ENCODE assay signal across 12 cellular contexts in the genomic region with DNA sequence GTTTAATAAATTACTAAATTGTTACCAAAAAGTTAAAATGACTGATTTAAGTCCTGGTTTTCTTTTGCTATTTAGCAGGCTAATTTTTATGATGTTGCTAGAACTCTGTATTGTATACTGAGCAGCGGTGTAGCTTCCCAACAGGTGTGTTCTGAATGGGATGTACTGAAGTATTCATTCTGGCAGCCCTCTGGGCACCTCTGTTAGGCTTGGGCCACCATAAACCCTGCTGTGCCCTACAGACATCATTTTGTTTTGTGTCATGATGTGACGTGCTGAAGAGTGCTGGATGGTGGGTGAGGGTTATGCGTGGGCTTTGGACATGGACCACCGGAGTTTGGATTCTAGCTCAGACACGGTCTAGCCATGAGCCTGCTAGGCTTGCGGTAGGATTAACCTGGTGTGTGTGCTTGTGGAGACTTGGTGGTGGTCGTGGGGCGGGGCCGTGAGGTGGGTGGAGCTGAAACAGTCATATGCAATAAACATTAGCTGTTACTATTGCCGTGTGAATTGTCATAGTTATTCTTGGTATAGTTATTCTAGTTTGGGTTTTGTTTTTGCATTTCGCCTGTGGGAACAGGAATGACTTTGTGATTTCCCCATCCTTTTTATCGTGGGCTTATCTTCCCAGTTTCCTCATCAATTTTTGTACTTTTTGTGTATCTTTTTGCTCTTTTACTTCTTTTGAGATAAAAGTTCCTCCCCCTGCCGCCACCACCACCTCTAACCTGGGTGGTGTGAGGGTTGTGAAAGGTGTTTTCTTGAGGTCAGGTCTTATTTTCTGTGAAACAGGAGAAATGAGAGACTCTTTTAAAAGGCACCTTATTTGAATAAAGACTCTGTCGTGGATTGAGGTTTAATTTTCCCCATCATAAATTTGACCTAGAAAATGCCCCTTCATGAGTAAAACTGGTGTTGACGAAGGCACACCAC.
DNase-seq lines count a peak whose midpoint lies in the region; ATAC-seq and TF ChIP-seq lines count a peak whose summit lies in the region.
"Had no signal": no experiment of that assay in that cellular context is flagged by ENCODE, and none has a peak within 500 bp of the region (broad histone marks: within the 10 kb centered on the region; RNA-seq: fewer than 3 reads in every experiment).

No MANE protein-coding gene starts in this region.

- intact Hi-C loops in CD8-positive, alpha-beta T cell (cut with DNase I, micrococcal nuclease) = loop anchor here (1.0 to 10.0 kb wide), 6 partner anchors 93 to 1293 kb away; a partner anchor contains a TSS

- H3K9me3 ChIP-seq in CD8-positive, alpha-beta T cell (ENCODE audit: low read length) = no peaks in the 10 kb centered on the region
- H3K9me3 ChIP-seq: esophagus muscularis mucosa, SJSA1 had no signal

- peak overlapping the region; percentile 72 for H3K27ac Mint-ChIP-seq in CD8-positive, alpha-beta T cell
- H3K27ac Mint-ChIP-seq in WTC11 = no peak overlapping the region
- H3K27ac Mint-ChIP-seq: CD4-positive, alpha-beta T cell; stimulated activated naive B cell treated with anti-CD40 and anti-IgM and Interleukin-4, amounts not matched to agents 10 μg/mL and 1 μg/mL and 100 μg/mL, for 72 hours had no signal

- H3K9me3 Mint-ChIP-seq in CD8-positive, alpha-beta T cell = no peaks in the 10 kb centered on the region
- no peaks in the 10 kb centered on the region; the same call in 1 of the 2 replicates for H3K9me3 Mint-ChIP-seq in WTC11
- H3K9me3 Mint-ChIP-seq: CD4-positive, alpha-beta T cell; stimulated activated naive B cell treated with anti-CD40 and anti-IgM and Interleukin-4, amounts not matched to agents 10 μg/mL and 1 μg/mL and 100 μg/mL, for 72 hours had no signal

- peak; percentile 67 for ATAC-seq in CD8-positive, alpha-beta T cell
- ATAC-seq in GM19023 (IDR thresholded peaks at IDR 0.05; ENCODE audit: unreplicated experiment) (peak; percentile 50), WTC11 (peak; percentile 20), foreskin keratinocyte (peak; percentile 88)

- no peaks in the 10 kb centered on the region for H3K27me3 Mint-ChIP-seq in CD8-positive, alpha-beta T cell (ENCODE audit: low read depth)
- no peaks in the 10 kb centered on the region for H3K27me3 Mint-ChIP-seq in WTC11 (ENCODE audit: low read depth)
- H3K27me3 Mint-ChIP-seq: CD4-positive, alpha-beta T cell; stimulated activated naive B cell treated with anti-CD40 and anti-IgM and Interleukin-4, amounts not matched to agents 10 μg/mL and 1 μg/mL and 100 μg/mL, for 72 hours had no signal

- POLR2A ChIA-PET in CD8-positive, alpha-beta T cell (lab: Charles Lee) = interaction anchor here (0.9 to 1.4 kb wide), 2 partner anchors 8 to 161 kb away, joined by 3 to 8 read pairs; no protein-coding TSS in a partner anchor
- POLR2A ChIA-PET in WTC11 (lab: Charles Lee) = interaction anchor here (0.6 kb wide), 1 partner anchor 94 kb away, joined by 3 read pairs; no protein-coding TSS in a partner anchor

- H3K4me3 ChIP-seq in CD8-positive, alpha-beta T cell (ENCODE audit: low read depth, low read length) = no peak overlapping the region
- H3K4me3 ChIP-seq: coronary artery, esophagus muscularis mucosa, SJSA1 had no signal

- in situ Hi-C loops in GM13977 (cut with MboI; ENCODE audit: low pct_unique_long_range_greater_than_20kb, low sequenced_read_pairs, unreplicated experiment) = no loop called here

- CTCF ChIA-PET in CD8-positive, alpha-beta T cell (lab: Charles Lee) = interaction anchor here (0.5 to 10.7 kb wide), 29 partner anchors 9 to 216 kb away, joined by 3 to 322 read pairs (median 3); a partner anchor contains a TSS
- CTCF ChIA-PET in WTC11 (lab: Charles Lee) = interaction anchor here (0.6 to 3.8 kb wide), 14 partner anchors 8 to 205 kb away, joined by 3 to 79 read pairs (median 4); a partner anchor contains a TSS

- DNase-seq in CD8-positive, alpha-beta T cell = peak in 2 of 7 experiments; percentile 21 to 46
- no peak for DNase-seq in WTC11 (ENCODE audit: low spot score)
- DNase-seq in foreskin keratinocyte = peak; percentile 11 to 35
- no peak for DNase-seq in GM13977 (ENCODE audit: low spot score)
- DNase-seq in CD1c-positive myeloid dendritic cell (ENCODE audit: extremely low spot score) = no peak
- no peak for DNase-seq in RKO (ENCODE audit: low spot score)

- no peak for TF ChIP-seq CTCF in CD8-positive, alpha-beta T cell (IDR thresholded peaks at IDR 0.05)
- TF ChIP-seq CTCF in WTC11 (IDR thresholded peaks at IDR 0.05) (no peak), foreskin keratinocyte (conservative IDR thresholded peaks at IDR 0.05) (no peak), GM13977 (IDR thresholded peaks at IDR 0.05; ENCODE audit: extremely low read depth, insufficient read depth, missing control alignments) (no peak)

- H3K36me3 ChIP-seq in CD8-positive, alpha-beta T cell (ENCODE audit: insufficient read depth, low read length) = no peaks in the 10 kb centered on the region
- H3K36me3 ChIP-seq: esophagus muscularis mucosa, SJSA1 had no signal

- no peaks in the 10 kb centered on the region for H3K4me1 ChIP-seq in CD8-positive, alpha-beta T cell (ENCODE audit: insufficient read depth, low read length)
- H3K4me1 ChIP-seq in foreskin keratinocyte = no peaks in the 10 kb centered on the region
- H3K4me1 ChIP-seq: SJSA1 had no signal

- H3K36me3 Mint-ChIP-seq in CD8-positive, alpha-beta T cell = peaks cover 19% of the 10 kb centered on the region
- H3K36me3 Mint-ChIP-seq in WTC11 = no peaks in the 10 kb centered on the region

- H3K27ac ChIP-seq in CD8-positive, alpha-beta T cell (ENCODE audit: low read depth, low read length) = no peak overlapping the region
- no peak overlapping the region for H3K27ac ChIP-seq in foreskin keratinocyte
- H3K27ac ChIP-seq: coronary artery, esophagus muscularis mucosa, SJSA1 had no signal

- H3K4me1 Mint-ChIP-seq in CD8-positive, alpha-beta T cell (ENCODE audit: low read depth) = peaks cover 15% of the 10 kb centered on the region
- peaks cover 13% of the 10 kb centered on the region for H3K4me1 Mint-ChIP-seq in WTC11

- H3K4me3 Mint-ChIP-seq in CD8-positive, alpha-beta T cell = peak overlapping the region; percentile 26
- no peak overlapping the region for H3K4me3 Mint-ChIP-seq in WTC11
- H3K4me3 Mint-ChIP-seq: CD4-positive, alpha-beta T cell; stimulated activated naive B cell treated with anti-CD40 and anti-IgM and Interleukin-4, amounts not matched to agents 10 μg/mL and 1 μg/mL and 100 μg/mL, for 72 hours had no signal

- H3K27me3 ChIP-seq in CD8-positive, alpha-beta T cell (ENCODE audit: insufficient read depth, low read length) = no peaks in the 10 kb centered on the region
- no peaks in the 10 kb centered on the region for H3K27me3 ChIP-seq in foreskin keratinocyte
- H3K27me3 ChIP-seq: esophagus muscularis mucosa, SJSA1 had no signal

TF ChIP-seq in WTC11, 78 proteins besides CTCF, POLR2A, EP300 and RAD21:
- no peak for TF ChIP-seq KAT7 (CRISPR knock-in tag; IDR thresholded peaks at IDR 0.05; ENCODE audit: borderline replicate concordance)
- TF ChIP-seq HMGA2 (CRISPR knock-in tag; IDR thresholded peaks at IDR 0.05) = peak; percentile 71; the same call in 1 of the 2 replicates

Comparison
In these comparisons a context has a peak if more than half of its experiments do, and no peak if none do; other contexts are left out.
1. ATAC-seq: peak in every context shown above with its lines; median percentile 88 in foreskin keratinocyte; 67 in CD8-positive, alpha-beta T cell; 50 in GM19023; 20 in WTC11.
2. DNase-seq: peak in foreskin keratinocyte (2 of 2); none in WTC11 (single experiment), GM13977 (single experiment), CD1c-positive myeloid dendritic cell (single experiment) and RKO (single experiment).